ENCODE assay signal across 13 cellular contexts in the genomic region with DNA sequence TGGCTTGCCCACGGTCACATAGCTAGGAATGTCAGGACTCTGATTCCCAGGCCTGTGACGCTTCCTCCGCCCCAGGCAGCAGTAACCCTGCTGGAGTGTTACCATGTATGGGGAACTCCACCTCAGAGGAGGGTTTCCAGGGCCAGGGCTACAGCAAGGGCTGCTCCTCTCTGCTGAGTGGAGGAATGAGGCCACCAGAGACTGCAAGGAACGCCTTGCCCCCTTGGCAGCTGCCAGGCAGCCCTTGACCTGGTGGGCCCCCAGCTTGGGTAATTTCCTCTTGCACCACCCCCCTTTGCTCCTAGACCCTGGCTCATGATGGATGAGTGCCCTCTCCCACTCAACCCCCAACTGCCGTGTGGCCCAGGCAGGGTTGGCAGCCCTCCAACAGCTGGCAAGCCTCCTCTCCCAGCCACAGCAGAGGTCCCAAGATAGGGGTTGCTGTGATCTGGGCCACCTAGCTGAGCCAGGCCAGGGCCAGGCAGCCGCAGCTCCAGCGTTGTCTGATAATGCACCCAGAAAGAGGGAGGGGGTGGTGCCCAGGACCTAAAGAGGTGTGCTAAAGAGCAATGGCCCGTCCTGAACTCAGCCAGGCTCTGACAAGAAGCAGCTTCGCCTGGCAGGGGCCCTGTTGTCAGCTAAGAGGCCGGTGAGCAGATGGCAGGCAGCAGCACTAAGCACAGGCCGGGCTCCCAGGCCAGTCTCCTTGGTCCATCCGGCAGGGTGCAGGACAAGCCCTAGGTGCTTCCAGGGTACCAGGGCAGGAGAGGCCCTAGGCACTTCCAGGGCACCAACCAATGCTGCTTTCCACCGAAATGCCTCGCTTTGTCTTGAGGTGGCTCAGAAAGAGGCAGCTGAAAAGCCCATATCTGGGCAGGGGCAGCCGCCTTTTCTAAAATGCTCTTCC. TPM values are rescaled to one million over a fixed set of nuclear protein-coding genes. Genes with fewer than 3 reads are reported as not detected.
DNase-seq lines count a peak whose midpoint lies in the region; ATAC-seq and TF ChIP-seq lines count a peak whose summit lies in the region.
"Had no signal": no experiment of that assay in that cellular context is flagged by ENCODE, and none has a peak within 500 bp of the region (broad histone marks: within the 10 kb centered on the region; RNA-seq: fewer than 3 reads in every experiment).

No MANE protein-coding gene starts in this region.

- no peaks in the 10 kb centered on the region for H3K36me3 ChIP-seq in cardiac muscle cell
- no peaks in the 10 kb centered on the region for H3K36me3 ChIP-seq in psoas muscle (ENCODE audit: insufficient read depth in 1 of 2, low read depth in 1 of 2)

- DNase-seq in EL: peak; percentile 39
- DNase-seq in NCI-H524 (lab: John Stamatoyannopoulos, UW): peak; percentile 39 to 68
- DNase-seq in cardiac muscle cell (ENCODE audit: low read depth in 1 of 2, low spot score in 1 of 2): peak; percentile 32 to 44
- DNase-seq in psoas muscle: no peak
- DNase-seq in T-helper 1 cell: no peak
- DNase-seq in superior temporal gyrus (ENCODE audit: extremely low spot score): no peak
- DNase-seq: activated CD4-positive, CD25-positive, alpha-beta regulatory T cell treated with anti-CD3 and anti-CD28 coated beads, Interleukin-2, amount 50 U/mL, for 72 hours; activated gamma-delta T cell treated with Interleukin-2 at 50 U/mL for 16 hours; Calu3; NCI-H2029 had no signal

- H3K27me3 ChIP-seq in cardiac muscle cell: no peaks in the 10 kb centered on the region
- peaks cover 0 to 12% (median 0%) of the 10 kb centered on the region in 3 donors for H3K27me3 ChIP-seq in psoas muscle (ENCODE audit: insufficient read depth in 3 of 3, low read length in 2 of 3)

- H3K4me1 ChIP-seq in cardiac muscle cell (ENCODE audit: low read depth): no peaks in the 10 kb centered on the region
- H3K4me1 ChIP-seq in psoas muscle: no peaks in the 10 kb centered on the region

- no peak overlapping the region for H3K4me3 ChIP-seq in cardiac muscle cell
- H3K4me3 ChIP-seq in psoas muscle: no peak overlapping the region
- H3K4me3 ChIP-seq: lung had no signal

- ATAC-seq in psoas muscle (peak in 2 of 4 donors; percentile 28 to 48), GM21576 (IDR thresholded peaks at IDR 0.05; ENCODE audit: unreplicated experiment) (no peak)

- H3K27ac ChIP-seq in cardiac muscle cell (no peak overlapping the region), psoas muscle (peak overlapping the region; percentile 23)

- no peak for TF ChIP-seq CTCF in cardiac muscle cell (IDR thresholded peaks at IDR 0.05; ENCODE audit: low read depth, low read length)
- TF ChIP-seq CTCF in psoas muscle (IDR thresholded peaks at IDR 0.05): no peak

- no peaks in the 10 kb centered on the region for H3K9me3 ChIP-seq in cardiac muscle cell (ENCODE audit: low read depth)
- H3K9me3 ChIP-seq in psoas muscle: peaks cover 6% of the 10 kb centered on the region

- intact Hi-C loops in psoas muscle (cut with DNase I): no loop called here

- WGBS in psoas muscle, 3 donors: 54 to 63% (median 55%) methylated on average over 15 of the region's 15 CpGs

RNA-seq across cellular contexts. Expression of a gene that starts 35.4 kb away (rescaled TPM):
- total RNA-seq in cardiac muscle cell (not detected in 2 replicates), psoas muscle (not detected)
- polyA plus RNA-seq in cardiac muscle cell (not detected in 2 replicates), psoas muscle (under 1 TPM in 1 of 3 donors, not detected in 2; 0.04 TPM)
- total RNA-seq: Calu3, frontal cortex, lung had no signal

Comparison
In these comparisons a context has a peak if more than half of its experiments do, and no peak if none do; other contexts are left out.
1. DNase-seq: peak in EL (single experiment), NCI-H524 (2 of 2) and cardiac muscle cell (2 of 2); none in psoas muscle (0 of 2), T-helper 1 cell (0 of 5) and superior temporal gyrus (single experiment).